Comparison of ENCODE assay signal across 1 cellular context in the genomic region with DNA sequence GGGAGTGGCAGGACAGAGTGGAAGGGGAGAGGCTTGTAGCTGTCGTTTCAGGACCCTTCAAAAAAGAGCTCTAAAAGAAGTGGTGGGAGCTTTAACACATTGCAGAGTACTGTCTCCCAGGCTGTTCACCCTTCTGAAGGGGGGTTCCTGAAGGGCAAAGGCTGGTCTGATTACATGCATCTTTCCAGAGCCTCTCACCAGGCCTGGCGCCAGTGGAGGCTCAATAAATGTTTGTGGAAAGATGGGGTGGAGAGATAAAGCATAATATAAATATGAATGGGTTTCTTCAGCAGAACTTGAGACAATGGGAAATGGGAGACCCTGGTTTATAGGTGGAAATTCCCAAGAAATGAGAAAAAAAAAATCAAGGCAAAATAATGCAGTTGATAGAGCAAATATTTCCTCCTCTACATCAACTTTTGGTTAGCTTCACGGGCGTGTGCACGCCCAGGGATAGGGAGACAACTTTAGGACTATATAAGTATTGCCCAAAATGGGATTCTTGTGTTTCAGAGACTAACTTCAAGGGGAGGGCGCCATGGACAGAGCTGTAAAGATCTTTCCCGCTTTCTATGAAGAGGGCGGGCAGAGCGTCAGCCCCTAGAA.
TF ChIP-seq lines count a peak whose summit lies in the region.

No MANE protein-coding gene starts in this region.

TF ChIP-seq in WTC11, 78 proteins besides CTCF, POLR2A, EP300 and RAD21 (continued from another document):
- TF ChIP-seq CBFB (CRISPR knock-in tag; IDR thresholded peaks at IDR 0.05; ENCODE audit: low read depth): no peak
- TF ChIP-seq GRHL2 (CRISPR knock-in tag; IDR thresholded peaks at IDR 0.05; ENCODE audit: insufficient replicate concordance, severe bottlenecking): no peak
- TF ChIP-seq HMGA2 (CRISPR knock-in tag; IDR thresholded peaks at IDR 0.05): no peak
- TF ChIP-seq, protein P1, sequence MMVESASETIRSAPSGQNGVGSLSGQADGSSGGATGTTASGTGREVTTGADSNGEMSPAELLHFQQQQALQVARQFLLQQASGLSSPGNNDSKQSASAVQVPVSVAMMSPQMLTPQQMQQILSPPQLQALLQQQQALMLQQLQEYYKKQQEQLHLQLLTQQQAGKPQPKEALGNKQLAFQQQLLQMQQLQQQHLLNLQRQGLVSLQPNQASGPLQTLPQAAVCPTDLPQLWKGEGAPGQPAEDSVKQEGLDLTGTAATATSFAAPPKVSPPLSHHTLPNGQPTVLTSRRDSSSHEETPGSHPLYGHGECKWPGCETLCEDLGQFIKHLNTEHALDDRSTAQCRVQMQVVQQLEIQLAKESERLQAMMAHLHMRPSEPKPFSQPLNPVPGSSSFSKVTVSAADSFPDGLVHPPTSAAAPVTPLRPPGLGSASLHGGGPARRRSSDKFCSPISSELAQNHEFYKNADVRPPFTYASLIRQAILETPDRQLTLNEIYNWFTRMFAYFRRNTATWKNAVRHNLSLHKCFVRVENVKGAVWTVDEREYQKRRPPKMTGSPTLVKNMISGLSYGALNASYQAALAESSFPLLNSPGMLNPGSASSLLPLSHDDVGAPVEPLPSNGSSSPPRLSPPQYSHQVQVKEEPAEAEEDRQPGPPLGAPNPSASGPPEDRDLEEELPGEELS (CRISPR knock-in tag; IDR thresholded peaks at IDR 0.05): no peak
- TF ChIP-seq NR3C1 (CRISPR knock-in tag; conservative IDR thresholded peaks at IDR 0.05; ENCODE audit: low read depth): no peak
- TF ChIP-seq, protein P2, sequence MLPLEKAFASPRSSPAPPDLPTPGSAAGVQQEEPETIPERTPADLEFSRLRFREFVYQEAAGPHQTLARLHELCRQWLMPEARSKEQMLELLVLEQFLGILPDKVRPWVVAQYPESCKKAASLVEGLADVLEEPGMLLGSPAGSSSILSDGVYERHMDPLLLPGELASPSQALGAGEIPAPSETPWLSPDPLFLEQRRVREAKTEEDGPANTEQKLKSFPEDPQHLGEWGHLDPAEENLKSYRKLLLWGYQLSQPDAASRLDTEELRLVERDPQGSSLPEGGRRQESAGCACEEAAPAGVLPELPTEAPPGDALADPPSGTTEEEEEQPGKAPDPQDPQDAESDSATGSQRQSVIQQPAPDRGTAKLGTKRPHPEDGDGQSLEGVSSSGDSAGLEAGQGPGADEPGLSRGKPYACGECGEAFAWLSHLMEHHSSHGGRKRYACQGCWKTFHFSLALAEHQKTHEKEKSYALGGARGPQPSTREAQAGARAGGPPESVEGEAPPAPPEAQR (CRISPR knock-in tag; IDR thresholded peaks at IDR 0.05): no peak
- no peak for TF ChIP-seq SP1 (CRISPR knock-in tag; conservative IDR thresholded peaks at IDR 0.05)
- no peak for TF ChIP-seq NR2C2 (CRISPR knock-in tag; IDR thresholded peaks at IDR 0.05)
- no peak for TF ChIP-seq ZNF317 (CRISPR knock-in tag; IDR thresholded peaks at IDR 0.05; ENCODE audit: borderline replicate concordance, low read depth)
- no peak for TF ChIP-seq NFYB (CRISPR knock-in tag; conservative IDR thresholded peaks at IDR 0.05; ENCODE audit: low read depth)
- no peak for TF ChIP-seq ZNF396 (CRISPR knock-in tag; IDR thresholded peaks at IDR 0.05; ENCODE audit: borderline replicate concordance)
- TF ChIP-seq, protein P3, sequence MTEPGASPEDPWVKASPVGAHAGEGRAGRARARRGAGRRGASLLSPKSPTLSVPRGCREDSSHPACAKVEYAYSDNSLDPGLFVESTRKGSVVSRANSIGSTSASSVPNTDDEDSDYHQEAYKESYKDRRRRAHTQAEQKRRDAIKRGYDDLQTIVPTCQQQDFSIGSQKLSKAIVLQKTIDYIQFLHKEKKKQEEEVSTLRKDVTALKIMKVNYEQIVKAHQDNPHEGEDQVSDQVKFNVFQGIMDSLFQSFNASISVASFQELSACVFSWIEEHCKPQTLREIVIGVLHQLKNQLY (CRISPR knock-in tag; IDR thresholded peaks at IDR 0.05): no peak
- TF ChIP-seq, protein P4, sequence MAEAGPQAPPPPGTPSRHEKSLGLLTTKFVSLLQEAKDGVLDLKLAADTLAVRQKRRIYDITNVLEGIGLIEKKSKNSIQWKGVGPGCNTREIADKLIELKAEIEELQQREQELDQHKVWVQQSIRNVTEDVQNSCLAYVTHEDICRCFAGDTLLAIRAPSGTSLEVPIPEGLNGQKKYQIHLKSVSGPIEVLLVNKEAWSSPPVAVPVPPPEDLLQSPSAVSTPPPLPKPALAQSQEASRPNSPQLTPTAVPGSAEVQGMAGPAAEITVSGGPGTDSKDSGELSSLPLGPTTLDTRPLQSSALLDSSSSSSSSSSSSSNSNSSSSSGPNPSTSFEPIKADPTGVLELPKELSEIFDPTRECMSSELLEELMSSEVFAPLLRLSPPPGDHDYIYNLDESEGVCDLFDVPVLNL (CRISPR knock-in tag; IDR thresholded peaks at IDR 0.05; ENCODE audit: borderline replicate concordance, low read depth): no peak
- TF ChIP-seq, protein P5, sequence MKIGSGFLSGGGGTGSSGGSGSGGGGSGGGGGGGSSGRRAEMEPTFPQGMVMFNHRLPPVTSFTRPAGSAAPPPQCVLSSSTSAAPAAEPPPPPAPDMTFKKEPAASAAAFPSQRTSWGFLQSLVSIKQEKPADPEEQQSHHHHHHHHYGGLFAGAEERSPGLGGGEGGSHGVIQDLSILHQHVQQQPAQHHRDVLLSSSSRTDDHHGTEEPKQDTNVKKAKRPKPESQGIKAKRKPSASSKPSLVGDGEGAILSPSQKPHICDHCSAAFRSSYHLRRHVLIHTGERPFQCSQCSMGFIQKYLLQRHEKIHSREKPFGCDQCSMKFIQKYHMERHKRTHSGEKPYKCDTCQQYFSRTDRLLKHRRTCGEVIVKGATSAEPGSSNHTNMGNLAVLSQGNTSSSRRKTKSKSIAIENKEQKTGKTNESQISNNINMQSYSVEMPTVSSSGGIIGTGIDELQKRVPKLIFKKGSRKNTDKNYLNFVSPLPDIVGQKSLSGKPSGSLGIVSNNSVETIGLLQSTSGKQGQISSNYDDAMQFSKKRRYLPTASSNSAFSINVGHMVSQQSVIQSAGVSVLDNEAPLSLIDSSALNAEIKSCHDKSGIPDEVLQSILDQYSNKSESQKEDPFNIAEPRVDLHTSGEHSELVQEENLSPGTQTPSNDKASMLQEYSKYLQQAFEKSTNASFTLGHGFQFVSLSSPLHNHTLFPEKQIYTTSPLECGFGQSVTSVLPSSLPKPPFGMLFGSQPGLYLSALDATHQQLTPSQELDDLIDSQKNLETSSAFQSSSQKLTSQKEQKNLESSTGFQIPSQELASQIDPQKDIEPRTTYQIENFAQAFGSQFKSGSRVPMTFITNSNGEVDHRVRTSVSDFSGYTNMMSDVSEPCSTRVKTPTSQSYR (CRISPR knock-in tag; IDR thresholded peaks at IDR 0.05): no peak
- TF ChIP-seq, protein P6, sequence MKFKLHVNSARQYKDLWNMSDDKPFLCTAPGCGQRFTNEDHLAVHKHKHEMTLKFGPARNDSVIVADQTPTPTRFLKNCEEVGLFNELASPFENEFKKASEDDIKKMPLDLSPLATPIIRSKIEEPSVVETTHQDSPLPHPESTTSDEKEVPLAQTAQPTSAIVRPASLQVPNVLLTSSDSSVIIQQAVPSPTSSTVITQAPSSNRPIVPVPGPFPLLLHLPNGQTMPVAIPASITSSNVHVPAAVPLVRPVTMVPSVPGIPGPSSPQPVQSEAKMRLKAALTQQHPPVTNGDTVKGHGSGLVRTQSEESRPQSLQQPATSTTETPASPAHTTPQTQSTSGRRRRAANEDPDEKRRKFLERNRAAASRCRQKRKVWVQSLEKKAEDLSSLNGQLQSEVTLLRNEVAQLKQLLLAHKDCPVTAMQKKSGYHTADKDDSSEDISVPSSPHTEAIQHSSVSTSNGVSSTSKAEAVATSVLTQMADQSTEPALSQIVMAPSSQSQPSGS (CRISPR knock-in tag; IDR thresholded peaks at IDR 0.05; ENCODE audit: borderline replicate concordance, low read depth): no peak
- TF ChIP-seq, protein P7, sequence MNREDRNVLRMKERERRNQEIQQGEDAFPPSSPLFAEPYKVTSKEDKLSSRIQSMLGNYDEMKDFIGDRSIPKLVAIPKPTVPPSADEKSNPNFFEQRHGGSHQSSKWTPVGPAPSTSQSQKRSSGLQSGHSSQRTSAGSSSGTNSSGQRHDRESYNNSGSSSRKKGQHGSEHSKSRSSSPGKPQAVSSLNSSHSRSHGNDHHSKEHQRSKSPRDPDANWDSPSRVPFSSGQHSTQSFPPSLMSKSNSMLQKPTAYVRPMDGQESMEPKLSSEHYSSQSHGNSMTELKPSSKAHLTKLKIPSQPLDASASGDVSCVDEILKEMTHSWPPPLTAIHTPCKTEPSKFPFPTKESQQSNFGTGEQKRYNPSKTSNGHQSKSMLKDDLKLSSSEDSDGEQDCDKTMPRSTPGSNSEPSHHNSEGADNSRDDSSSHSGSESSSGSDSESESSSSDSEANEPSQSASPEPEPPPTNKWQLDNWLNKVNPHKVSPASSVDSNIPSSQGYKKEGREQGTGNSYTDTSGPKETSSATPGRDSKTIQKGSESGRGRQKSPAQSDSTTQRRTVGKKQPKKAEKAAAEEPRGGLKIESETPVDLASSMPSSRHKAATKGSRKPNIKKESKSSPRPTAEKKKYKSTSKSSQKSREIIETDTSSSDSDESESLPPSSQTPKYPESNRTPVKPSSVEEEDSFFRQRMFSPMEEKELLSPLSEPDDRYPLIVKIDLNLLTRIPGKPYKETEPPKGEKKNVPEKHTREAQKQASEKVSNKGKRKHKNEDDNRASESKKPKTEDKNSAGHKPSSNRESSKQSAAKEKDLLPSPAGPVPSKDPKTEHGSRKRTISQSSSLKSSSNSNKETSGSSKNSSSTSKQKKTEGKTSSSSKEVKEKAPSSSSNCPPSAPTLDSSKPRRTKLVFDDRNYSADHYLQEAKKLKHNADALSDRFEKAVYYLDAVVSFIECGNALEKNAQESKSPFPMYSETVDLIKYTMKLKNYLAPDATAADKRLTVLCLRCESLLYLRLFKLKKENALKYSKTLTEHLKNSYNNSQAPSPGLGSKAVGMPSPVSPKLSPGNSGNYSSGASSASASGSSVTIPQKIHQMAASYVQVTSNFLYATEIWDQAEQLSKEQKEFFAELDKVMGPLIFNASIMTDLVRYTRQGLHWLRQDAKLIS (CRISPR knock-in tag; IDR thresholded peaks at IDR 0.05; ENCODE audit: borderline replicate concordance): no peak
- TF ChIP-seq ZNF416 (CRISPR knock-in tag; IDR thresholded peaks at IDR 0.05): no peak
- TF ChIP-seq ZNF263 (CRISPR knock-in tag; IDR thresholded peaks at IDR 0.05; ENCODE audit: low read depth): no peak
